12 cellular contexts compared by ENCODE assay signal in the genomic region with DNA sequence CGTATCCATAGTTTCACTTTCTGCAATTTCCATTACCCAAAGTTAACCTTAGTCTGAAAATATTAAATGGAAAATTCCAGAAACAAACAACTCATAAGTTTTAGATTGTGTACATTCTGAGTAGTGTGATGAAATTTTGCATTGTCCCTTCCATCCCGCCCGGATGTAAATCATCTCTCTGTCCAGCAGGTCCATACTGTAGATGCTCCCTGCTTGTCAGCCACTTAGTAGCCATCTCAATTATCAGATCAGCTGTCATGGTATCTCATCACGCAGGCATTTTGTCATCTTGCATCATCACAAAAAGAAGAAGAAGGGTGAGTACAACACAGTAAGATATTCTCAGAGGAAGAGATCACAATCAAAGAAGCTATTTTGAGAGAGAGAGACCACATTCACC.
"Had no signal": no experiment of that assay in that cellular context is flagged by ENCODE, and none has a peak within 500 bp of the region (broad histone marks: within the 10 kb centered on the region; RNA-seq: fewer than 3 reads in every experiment).

No MANE protein-coding gene starts in this region.

- H3K9me3 ChIP-seq: tibial artery had no signal

- H3K36me3 ChIP-seq: brain microvascular endothelial cell, stomach, tibial artery had no signal

- H3K4me1 ChIP-seq: stomach, tibial artery had no signal

- H3K27ac ChIP-seq: brain microvascular endothelial cell, stomach, tibial artery had no signal

- H3K27me3 ChIP-seq: brain microvascular endothelial cell, stomach, tibial artery had no signal

- DNase-seq: activated CD4-positive, alpha-beta T cell treated with anti-CD3 and anti-CD28 coated beads, Interleukin-2, amount 50 U/mL, for 4 hours; activated T-cell treated with anti-CD3 and anti-CD28 coated beads, Interleukin-2, amount 50 U/mL, for 1 hour; brain microvascular endothelial cell; hypothalamus; mucosa of descending colon; natural killer cell; nucleus accumbens; stomach; T-helper 17 cell; tibial artery had no signal

- H3K4me3 ChIP-seq: mucosa of descending colon, stomach, tibial artery had no signal

- ATAC-seq: activated CD4-positive, CD25-positive, alpha-beta regulatory T cell treated with anti-CD3 and anti-CD28 coated beads, Interleukin-2, amount 50 U/mL, for 24 hours; activated naive CD4-positive, alpha-beta T cell treated with anti-CD3 and anti-CD28 coated beads, Interleukin-2, amount 50 U/mL, for 72 hours; mucosa of descending colon; T-helper 17 cell had no signal
